Comparison of ENCODE assay signal across 8 cellular contexts in genomic region chr6:160398674-160399271, GRCh38.
DNase-seq lines count a peak whose midpoint lies in the region; ATAC-seq and TF ChIP-seq lines count a peak whose summit lies in the region.

No MANE protein-coding gene starts in this region.

- peak; percentile 40 for DNase-seq in GM13976 (ENCODE audit: low spot score)
- DNase-seq in coronary artery (ENCODE audit: low spot score): no peak
- DNase-seq in RKO (ENCODE audit: low spot score): no peak
- no peak for DNase-seq in NCI-H2196 (lab: John Stamatoyannopoulos, UW; ENCODE audit: unreplicated experiment)
- DNase-seq in caudate nucleus (lab: John Stamatoyannopoulos, UW): no peak
- DNase-seq in AG20443 (ENCODE audit: low spot score): no peak

- H3K27ac ChIP-seq in coronary artery (peak overlapping the region; percentile 46 to 92), caudate nucleus (ENCODE audit: low read depth, low read length) (no peak overlapping the region)

- in situ Hi-C loops in GM13976 (cut with MboI; ENCODE audit: low sequenced_read_pairs, unreplicated experiment): no loop called here

- ATAC-seq in GM21367 (IDR thresholded peaks at IDR 0.05; ENCODE audit: unreplicated experiment) (peak; percentile 96), HG03159 (IDR thresholded peaks at IDR 0.05; ENCODE audit: unreplicated experiment) (peak; percentile 99)

- TF ChIP-seq CTCF in GM13976 (IDR thresholded peaks at IDR 0.05; ENCODE audit: borderline replicate concordance, control extremely low read depth, extremely low read depth, insufficient read depth, missing control alignments) (no peak), coronary artery (IDR thresholded peaks at IDR 0.05) (no peak)

- no peak overlapping the region for H3K4me3 ChIP-seq in coronary artery
